Comparison of ENCODE assay signal across 1 cellular context in genomic region chr12:111304642-111305071, GRCh38.
A peak's percentile ranks its signal among the peaks of the same experiment; 100 is the strongest.
TF ChIP-seq lines count a peak whose summit lies in the region.

No MANE protein-coding gene starts in this region.

TF ChIP-seq in GM12878, 131 proteins besides CTCF, POLR2A, EP300 and RAD21 (continued from another document):
- TF ChIP-seq IRF5 (IDR thresholded peaks at IDR 0.05; ENCODE audit: borderline replicate concordance) (no peak), CHD1 (IDR thresholded peaks at IDR 0.05; ENCODE audit: low read depth, low read length) (no peak), ZNF384 (IDR thresholded peaks at IDR 0.05; ENCODE audit: borderline replicate concordance, low read depth, low read length) (no peak), BRCA1 (IDR thresholded peaks at IDR 0.05; ENCODE audit: low read depth, low read length) (no peak), YY1 (IDR thresholded peaks at IDR 0.05; ENCODE audit: low read depth, low read length) (peak; percentile 19; the same call in 1 of the 2 replicates), ZNF274 (IDR thresholded peaks at IDR 0.05; ENCODE audit: insufficient read depth, insufficient read length) (no peak), NFXL1 (IDR thresholded peaks at IDR 0.05; ENCODE audit: borderline replicate concordance) (peak; percentile 68; the same call in 1 of the 2 replicates)
